Comparison of ENCODE assay signal across 8 cellular contexts in genomic region chr10:56360583-56360966, GRCh38. TPM values are rescaled to one million over a fixed set of nuclear protein-coding genes. Genes with fewer than 3 reads are reported as not detected.
DNase-seq lines count a peak whose midpoint lies in the region; ATAC-seq, FAIRE-seq and TF ChIP-seq lines count a peak whose summit lies in the region.

No MANE protein-coding gene starts in this region.

- H3K27ac ChIP-seq in K562 (ENCODE audit: extremely low read depth, low read depth, low read length) (peak overlapping the region; percentile 79), upper lobe of right lung (no peak overlapping the region)

- FAIRE-seq in K562 (lab: Jason Lieb, UNC) = no peak

- no peaks in the 10 kb centered on the region for H3K27me3 Mint-ChIP-seq in activated naive CD4-positive, alpha-beta T cell treated with anti-CD3 and anti-CD28 coated beads, Interleukin-2, amount 50 U/mL, for 24 hours
- H3K27me3 Mint-ChIP-seq in memory B cell = no peaks in the 10 kb centered on the region

- WGBS in K562 (ENCODE audit: insufficient coverage, low coverage, missing lambda C conversion rate) = 1% methylated on average over 6 of the region's 6 CpGs

- POLR2A ChIA-PET in K562 (lab: Yijun Ruan, JAX) = interaction anchor here (1.2 to 2.8 kb wide), 3 partner anchors 10 to 14 kb away, joined by 4 to 21 read pairs (median 9); no protein-coding TSS in a partner anchor

- CTCF ChIA-PET in K562 (lab: Yijun Ruan, JAX; ENCODE audit: low intra/inter-chr PET ratio) = no interaction called here

- no peaks in the 10 kb centered on the region for H4K20me1 ChIP-seq in K562 (replicated peaks; ENCODE audit: control insufficient read depth, insufficient read depth, low read length)

- no peak for TF ChIP-seq CTCF in K562 (IDR thresholded peaks at IDR 0.05 in 2 of 3, conservative IDR thresholded peaks at IDR 0.05 in 1 of 3; ENCODE audit: insufficient read depth in 2 of 3, low read depth in 1 of 3, low read length in 3 of 3)
- no peak for TF ChIP-seq CTCF in upper lobe of right lung (IDR thresholded peaks at IDR 0.05)

- H3K36me3 Mint-ChIP-seq in activated naive CD4-positive, alpha-beta T cell treated with anti-CD3 and anti-CD28 coated beads, Interleukin-2, amount 50 U/mL, for 24 hours = peaks cover 4% of the 10 kb centered on the region
- H3K36me3 Mint-ChIP-seq in memory B cell = no peaks in the 10 kb centered on the region

- H3K27ac Mint-ChIP-seq in activated naive CD4-positive, alpha-beta T cell treated with anti-CD3 and anti-CD28 coated beads, Interleukin-2, amount 50 U/mL, for 24 hours = peak overlapping the region; percentile 94
- peak overlapping the region; percentile 57 for H3K27ac Mint-ChIP-seq in memory B cell

- BruUV-seq in K562 (replicated peaks; lab: Mats Ljungman, UMichigan) = TSS peak; percentile 49

- H3K4me2 ChIP-seq in K562 (ENCODE audit: insufficient read depth, low read length) = peak overlapping the region; percentile 98

- DNase-seq in activated naive CD4-positive, alpha-beta T cell (lab: John Stamatoyannopoulos, UW) = no peak
- DNase-seq in K562 (ENCODE audit: extremely low read depth in 1 of 4, low spot score in 3 of 4) = peak in 1 of 4 experiments; percentile 7
- DNase-seq in memory B cell (ENCODE audit: low spot score in 2 of 2) = no peak
- DNase-seq in upper lobe of right lung = no peak
- no peak for DNase-seq in NCI-H2196 treated with DMSO at 0.1 percent for 48 hours (lab: John Stamatoyannopoulos, UW; ENCODE audit: unreplicated experiment)
- no peak for DNase-seq in effector CD4-positive, alpha-beta T cell

- H3K4me3 Mint-ChIP-seq in activated naive CD4-positive, alpha-beta T cell treated with anti-CD3 and anti-CD28 coated beads, Interleukin-2, amount 50 U/mL, for 24 hours = peak overlapping the region; percentile 97
- H3K4me3 Mint-ChIP-seq in memory B cell = peak overlapping the region; percentile 98

- H3K9me1 ChIP-seq in K562 (ENCODE audit: control insufficient read depth, insufficient read depth, low read length) = no peaks in the 10 kb centered on the region

- no peak for TF ChIP-seq RAD21 in K562 (CRISPR knock-in tag; conservative IDR thresholded peaks at IDR 0.05 in 1 of 2, IDR thresholded peaks at IDR 0.05 in 1 of 2)

- intact Hi-C loops in K562 (cut with micrococcal nuclease) = loop anchor here (5.0 kb wide), 1 partner anchor 1907 kb away; the partner anchor contains the start of genes CISD1 and IPMK
- intact Hi-C loops in upper lobe of right lung (cut with DNase I) = no loop called here

- in situ Hi-C loops in K562 (cut with MboI) = no loop called here

- H3K9ac ChIP-seq in K562 (ENCODE audit: insufficient read depth in 1 of 2, low read depth in 2 of 2, low read length in 2 of 2) = peak overlapping the region; percentile 95 to 98

- peaks cover 30% of the 10 kb centered on the region for H3K4me1 Mint-ChIP-seq in activated naive CD4-positive, alpha-beta T cell treated with anti-CD3 and anti-CD28 coated beads, Interleukin-2, amount 50 U/mL, for 24 hours
- peaks cover 9% of the 10 kb centered on the region for H3K4me1 Mint-ChIP-seq in memory B cell

- H3K79me2 ChIP-seq in K562 (ENCODE audit: control insufficient read depth, insufficient read depth, low read length) = peaks cover 35% of the 10 kb centered on the region

- no peaks in the 10 kb centered on the region for H3K9me3 Mint-ChIP-seq in activated naive CD4-positive, alpha-beta T cell treated with anti-CD3 and anti-CD28 coated beads, Interleukin-2, amount 50 U/mL, for 24 hours
- no peaks in the 10 kb centered on the region for H3K9me3 Mint-ChIP-seq in memory B cell

- ATAC-seq in K562 = no peak
- ATAC-seq in memory B cell (ENCODE audit: low read depth) = no peak
- ATAC-seq in upper lobe of right lung = no peak
- no peak for ATAC-seq in HG03460 (IDR thresholded peaks at IDR 0.05; ENCODE audit: unreplicated experiment)

- H3K9me3 ChIP-seq in K562 (replicated peaks; ENCODE audit: control insufficient read depth, insufficient read depth, low read depth, low read length) = no peaks in the 10 kb centered on the region
- no peaks in the 10 kb centered on the region for H3K9me3 ChIP-seq in upper lobe of right lung

- H3K27me3 ChIP-seq in K562 (ENCODE audit: control insufficient read depth in 2 of 2, insufficient read depth in 2 of 2, low read length in 2 of 2) (no peaks in the 10 kb centered on the region), upper lobe of right lung (no peaks in the 10 kb centered on the region)

- no peak for TF ChIP-seq EP300 in K562 (IDR thresholded peaks at IDR 0.05; ENCODE audit: low read length)

- TF ChIP-seq POLR2A in K562 (conservative IDR thresholded peaks at IDR 0.05) = no peak

- H3K4me3 ChIP-seq in K562 (peak overlapping the region; percentile 65), upper lobe of right lung (peak overlapping the region; percentile 68)

- peaks cover 42% of the 10 kb centered on the region for H3K36me3 ChIP-seq in K562 (ENCODE audit: control insufficient read depth, insufficient read depth, low read length)
- no peaks in the 10 kb centered on the region for H3K36me3 ChIP-seq in upper lobe of right lung

- peak overlapping the region; percentile 88 for H2AFZ ChIP-seq in K562 (ENCODE audit: low read depth, low read length)

- H3K4me1 ChIP-seq in K562 (replicated peaks in 1 of 2; ENCODE audit: control insufficient read depth in 2 of 2, insufficient read depth in 2 of 2, low read length in 2 of 2) (peaks cover 6 to 8% of the 10 kb centered on the region in 2 experiments; a peak in 2 of 5 replicates), upper lobe of right lung (peaks cover 9% of the 10 kb centered on the region)

RNA-seq across cellular contexts. Expression of gene ZWINT, which starts 0.5 kb away (rescaled TPM):
- 144 and 184 TPM in 2 replicates for total RNA-seq in K562 (2011; cell fraction: chromatin; rRNA removed; ENCODE audit: low replicate concordance)
- 116 and 117 TPM in 2 replicates for total RNA-seq in K562 (2011; cell fraction: nucleolus; rRNA removed)
- 103 and 128 TPM in 2 replicates for total RNA-seq in K562 (2011; cell fraction: nucleoplasm; rRNA removed)
- total RNA-seq in K562 (2014; rRNA removed) (153 and 160 TPM in 2 replicates), K562 (2014; rRNA removed; fragmentation: Illumina TruSeq; extraction: Trizol) (146 and 157 TPM in 2 replicates), K562 (2015; rRNA removed; fragmentation: Illumina TruSeq; extraction: Trizol) (151 and 156 TPM in 2 replicates), K562 (2021) (119 and 122 TPM in 2 replicates), upper lobe of right lung (3.2 TPM)
- polyA plus RNA-seq in K562 (2011; rRNA removed) (144 and 162 TPM in 2 replicates), K562 (2014; fragmentation: Illumina TruSeq; extraction: Trizol) (170 and 180 TPM in 2 replicates), K562 (2014; fragmentation: Nextera tagmentation; extraction: Ambion mirVana) (100 to 1,000 TPM; 135 to 245 TPM), K562 (2014; rRNA removed) (188 and 196 TPM in 2 replicates)
- polyA plus RNA-seq in K562 (2011; cell fraction: cytosol; rRNA removed) = 112 and 113 TPM in 2 replicates
- 295 and 327 TPM in 2 replicates for polyA plus RNA-seq in K562 (2011; cell fraction: nucleus; rRNA removed)
- 101 and 143 TPM in 2 replicates for polyA plus RNA-seq in K562 (2012)
- 105 and 110 TPM in 2 replicates for polyA minus RNA-seq in K562 (2011; rRNA and poly(A)+ RNA removed)
- 35.6 and 46.7 TPM in 2 replicates for polyA minus RNA-seq in K562 (2011; cell fraction: cytosol; rRNA and poly(A)+ RNA removed)
- 75.0 and 122 TPM in 2 replicates for polyA minus RNA-seq in K562 (2011; cell fraction: nucleus; rRNA and poly(A)+ RNA removed)

Comparison
In these comparisons a context has a peak if more than half of its experiments do, and no peak if none do; other contexts are left out.
1. RNA of gene ZWINT, which starts 0.5 kb away (total RNA-seq): 103 to 184 TPM in K562; 3.2 TPM in upper lobe of right lung (single experiment); every median in the first group is over 10 times any median in the second.